Comparison of ENCODE assay signal across 13 cellular contexts in the genomic region with DNA sequence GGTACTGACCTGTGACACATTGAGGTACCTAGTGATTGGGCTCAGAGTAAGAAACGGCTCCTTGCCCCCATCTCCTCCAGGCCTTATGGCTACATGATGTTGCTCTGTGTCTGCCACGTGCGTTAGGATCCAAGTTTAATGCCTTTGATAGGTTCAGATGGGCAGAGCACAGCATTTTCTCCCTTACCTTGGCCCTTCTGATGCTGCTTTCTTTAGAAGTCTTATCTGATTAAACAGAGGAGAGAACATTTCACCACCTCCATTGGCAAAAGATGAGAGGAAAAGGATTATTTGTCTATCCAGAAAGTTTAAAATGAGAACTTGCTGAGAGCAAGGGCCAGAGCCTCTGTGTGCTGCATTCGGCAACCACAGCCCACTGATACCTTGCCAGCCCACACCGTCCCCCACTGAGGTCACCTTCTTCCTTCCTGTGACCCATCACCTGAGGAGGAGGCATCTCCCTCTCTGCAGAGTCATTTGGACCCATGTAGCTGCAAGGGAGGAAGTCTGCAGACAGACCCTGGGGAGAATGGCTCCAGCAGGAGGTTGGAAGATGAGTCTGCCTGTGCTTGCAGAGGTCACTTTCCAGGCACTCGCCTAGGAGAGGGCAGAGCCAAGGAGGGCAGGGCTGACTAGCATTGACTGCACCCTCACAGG. TPM values are rescaled to one million over a fixed set of nuclear protein-coding genes. Genes with fewer than 3 reads are reported as not detected.
DNase-seq lines count a peak whose midpoint lies in the region; ATAC-seq, FAIRE-seq and TF ChIP-seq lines count a peak whose summit lies in the region.
"Had no signal": no experiment of that assay in that cellular context is flagged by ENCODE, and none has a peak within 500 bp of the region (broad histone marks: within the 10 kb centered on the region; RNA-seq: fewer than 3 reads in every experiment).

No MANE protein-coding gene starts in this region.

- DNase-seq in activated T-cell treated with anti-CD3 and anti-CD28 coated beads, Interleukin-2, amount 50 U/mL, for 72 hours, result peak; percentile 27 to 35
- DNase-seq in activated T-cell treated with anti-CD3 and anti-CD28 coated beads, Interleukin-2, amount 50 U/mL, for 24 hours, result no peak
- DNase-seq in H1 (ENCODE audit: low read depth in 1 of 2, low spot score in 2 of 2) (no peak), upper lobe of left lung (no peak), SHP77 treated with DMSO at 0.1 percent for 48 hours (lab: John Stamatoyannopoulos, UW) (no peak), DMS114 treated with DMSO at 0.1 percent for 48 hours (lab: John Stamatoyannopoulos, UW; ENCODE audit: unreplicated experiment) (no peak), SHP77 (lab: John Stamatoyannopoulos, UW) (no peak)
- DNase-seq: central memory CD4-positive, alpha-beta T cell; DMS 273 treated with DMSO at 0.1 percent for 48 hours; stimulated activated CD4-positive, alpha-beta T cell treated with anti-CD3 and anti-CD28 coated beads, Interleukin-1b, Interleukin-23, amount 100 ng/mL, for 48 hours had no signal

- no peak overlapping the region for H3K18ac ChIP-seq in H1 (ENCODE audit: extremely low read depth, low read length)

- ATAC-seq in activated T-cell treated with anti-CD3 and anti-CD28 coated beads, Interleukin-2, amount 50 U/mL, for 72 hours (replicated peaks in 1 of 2), result peak; percentile 69 to 81
- ATAC-seq in upper lobe of left lung (ENCODE audit: low FRiP score in 2 of 2), result no peak

- no peak for FAIRE-seq in H1 (lab: Jason Lieb, UNC)

- 0 out of 2 replicates have a peak overlapping the region, but pooled peaks have one; percentile 37 for H2BK5ac ChIP-seq in H1 (ENCODE audit: low read depth, low read length)

- no peaks in the 10 kb centered on the region for H3K23me2 ChIP-seq in H1 (ENCODE audit: low read depth, low read length)

- no peak overlapping the region for H2BK20ac ChIP-seq in H1 (ENCODE audit: low read length)

- H3K36me3 ChIP-seq in H1 (ENCODE audit: control insufficient read depth in 2 of 4, insufficient read depth in 4 of 4, low read length in 3 of 4) (no peaks in the 10 kb centered on the region), upper lobe of left lung (no peaks in the 10 kb centered on the region)

- peak overlapping the region; percentile 28; the same call in 1 of the 2 replicates for H2BK12ac ChIP-seq in H1 (ENCODE audit: low read depth, low read length)

- TF ChIP-seq RAD21 in H1 (IDR thresholded peaks at IDR 0.05 in 1 of 2, conservative IDR thresholded peaks at IDR 0.05 in 1 of 2; ENCODE audit: low read depth in 2 of 2, low read length in 2 of 2), result no peak

- WGBS in H1 (ENCODE audit: extremely low coverage in 1 of 2, insufficient coverage in 1 of 2, insufficient read length in 1 of 2, insufficient replicate concordance in 2 of 2, low coverage in 1 of 2, low lambda C conversion rate in 2 of 2, missing lambda C conversion rate in 1 of 2), 2 experiments, result 95% methylated on average over 6 of the region's 6 CpGs; no CpG with 5 or more reads in 1 of the 2 experiments
- 57 to 58% methylated on average over 6 of the region's 6 CpGs for WGBS in upper lobe of left lung, 2 donors

- POLR2A ChIA-PET in H1 (lab: Charles Lee; ENCODE audit: partially characterized antibody), result interaction anchor here (1.0 to 1.6 kb wide), 3 partner anchors 10 to 50 kb away, joined by 3 to 7 read pairs (median 5); partner anchors contain the start of gene TIMM17A

- H2AFZ ChIP-seq in H1 (ENCODE audit: low read length), result no peak overlapping the region

- H3K4me3 ChIP-seq in H1 (ENCODE audit: extremely low read depth in 1 of 4, insufficient read depth in 2 of 4, low read depth in 3 of 4, low read length in 4 of 4) (no peak overlapping the region), upper lobe of left lung (no peak overlapping the region)

- no peak overlapping the region for H3K23ac ChIP-seq in H1 (ENCODE audit: insufficient read length)

- H4K5ac ChIP-seq in H1 (ENCODE audit: insufficient read length, low read depth, low read length), result no peak overlapping the region

- CTCF ChIA-PET in H1 (lab: Charles Lee; ENCODE audit: partially characterized antibody), result interaction anchor here (1.0 to 12.4 kb wide), 5 partner anchors 10 to 66 kb away, joined by 3 to 147 read pairs (median 8); partner anchors contain the start of gene LMOD1

- H3K9me3 ChIP-seq in H1 (ENCODE audit: insufficient read depth in 2 of 2, low read depth in 1 of 2, low read length in 1 of 2) (no peaks in the 10 kb centered on the region), upper lobe of left lung (no peaks in the 10 kb centered on the region)

- H3K27ac ChIP-seq in H1 (ENCODE audit: low read depth, low read length) (no peak overlapping the region), upper lobe of left lung (peak overlapping the region; percentile 25 to 61 (median 42))

- no peak overlapping the region for H3K4me2 ChIP-seq in H1 (ENCODE audit: insufficient read depth in 1 of 2, low read depth in 2 of 2, low read length in 2 of 2)

- H3K27me3 ChIP-seq in H1 (replicated peaks in 1 of 4; ENCODE audit: control insufficient read depth in 3 of 4, extremely low read depth in 1 of 4, insufficient read depth in 3 of 4, low read length in 3 of 4), result no peaks in the 10 kb centered on the region; a peak in 1 of 7 replicates
- H3K27me3 ChIP-seq in upper lobe of left lung, result no peaks in the 10 kb centered on the region

- TF ChIP-seq CTCF in H1 (IDR thresholded peaks at IDR 0.05; ENCODE audit: control extremely low read depth in 1 of 3, insufficient read depth in 1 of 3, low read depth in 1 of 3, low read length in 3 of 3), result no peak
- TF ChIP-seq CTCF in nephron (IDR thresholded peaks at IDR 0.05; ENCODE audit: unreplicated experiment in 3 of 3), result no peak
- TF ChIP-seq CTCF in upper lobe of left lung (IDR thresholded peaks at IDR 0.05), result no peak

- no peak overlapping the region for H3K56ac ChIP-seq in H1 (replicated peaks; ENCODE audit: insufficient read length, low read depth, low read length)

- no peak for TF ChIP-seq POLR2A in H1 (IDR thresholded peaks at IDR 0.05; ENCODE audit: control extremely low read depth in 1 of 2, low read depth in 2 of 2, low read length in 2 of 2)
- TF ChIP-seq POLR2A in upper lobe of left lung (IDR thresholded peaks at IDR 0.05), result no peak

- no peak overlapping the region for H2BK120ac ChIP-seq in H1 (replicated peaks; ENCODE audit: low read depth, low read length)

- no peak overlapping the region for H3K27ac Mint-ChIP-seq in activated T-cell treated with anti-CD3 and anti-CD28 coated beads, Interleukin-2, amount 50 U/mL, for 72 hours
- no peak overlapping the region for H3K27ac Mint-ChIP-seq in activated T-cell treated with anti-CD3 and anti-CD28 coated beads, Interleukin-2, amount 50 U/mL, for 24 hours
- H3K27ac Mint-ChIP-seq in nephron, result peak overlapping the region; percentile 75 to 96 (median 96)
- H3K27ac Mint-ChIP-seq: stimulated activated naive CD8-positive, alpha-beta T cell treated with anti-CD3 and anti-CD28 coated beads, Interleukin-15, Interleukin-2, amounts not matched to agents 100 ng/mL and 50 ng/mL, for 24 hours had no signal

- H3K4ac ChIP-seq in H1 (replicated peaks; ENCODE audit: insufficient read length, low read depth, low read length), result no peak overlapping the region

- H3K4me1 Mint-ChIP-seq in activated T-cell treated with anti-CD3 and anti-CD28 coated beads, Interleukin-2, amount 50 U/mL, for 72 hours (ENCODE audit: low read depth), result no peaks in the 10 kb centered on the region
- peaks cover 3% of the 10 kb centered on the region for H3K4me1 Mint-ChIP-seq in activated T-cell treated with anti-CD3 and anti-CD28 coated beads, Interleukin-2, amount 50 U/mL, for 24 hours (ENCODE audit: low read depth)
- H3K4me1 Mint-ChIP-seq in nephron, result peaks cover 32% of the 10 kb centered on the region

- no peaks in the 10 kb centered on the region for H3K36me3 Mint-ChIP-seq in activated T-cell treated with anti-CD3 and anti-CD28 coated beads, Interleukin-2, amount 50 U/mL, for 72 hours (ENCODE audit: insufficient read depth in 2 of 2)
- H3K36me3 Mint-ChIP-seq in activated T-cell treated with anti-CD3 and anti-CD28 coated beads, Interleukin-2, amount 50 U/mL, for 24 hours (ENCODE audit: low read depth), result no peaks in the 10 kb centered on the region
- H3K36me3 Mint-ChIP-seq in nephron (ENCODE audit: low read depth), result peaks cover 4% of the 10 kb centered on the region

- no peak overlapping the region for H3K4me3 Mint-ChIP-seq in activated T-cell treated with anti-CD3 and anti-CD28 coated beads, Interleukin-2, amount 50 U/mL, for 72 hours
- H3K4me3 Mint-ChIP-seq in activated T-cell treated with anti-CD3 and anti-CD28 coated beads, Interleukin-2, amount 50 U/mL, for 24 hours, result no peak overlapping the region
- H3K4me3 Mint-ChIP-seq in nephron, result no peak overlapping the region
- H3K4me3 Mint-ChIP-seq: neural crest cell; stimulated activated naive CD8-positive, alpha-beta T cell treated with anti-CD3 and anti-CD28 coated beads, Interleukin-15, Interleukin-2, amounts not matched to agents 100 ng/mL and 50 ng/mL, for 24 hours had no signal

- no peak overlapping the region for H3K9ac ChIP-seq in H1 (replicated peaks in 1 of 4; ENCODE audit: extremely low read depth in 1 of 4, low read depth in 3 of 4, low read length in 3 of 4)

- no peak overlapping the region for H3K14ac ChIP-seq in H1 (ENCODE audit: insufficient read length)

- H2AK5ac ChIP-seq in H1 (ENCODE audit: low read depth, low read length), result no peak overlapping the region

- no peak for TF ChIP-seq EP300 in H1 (IDR thresholded peaks at IDR 0.05; ENCODE audit: borderline replicate concordance in 1 of 2, low read depth in 2 of 2, low read length in 2 of 2)
- TF ChIP-seq EP300 in upper lobe of left lung (IDR thresholded peaks at IDR 0.05), result no peak

- H2BK15ac ChIP-seq in H1 (ENCODE audit: low read length), result 0 out of 2 replicates have a peak overlapping the region, but pooled peaks have one; percentile 14

- no peaks in the 10 kb centered on the region for H4K20me1 ChIP-seq in H1 (replicated peaks in 1 of 2; ENCODE audit: control insufficient read depth in 1 of 2, insufficient read depth in 2 of 2, low read length in 2 of 2)

- H4K8ac ChIP-seq in H1 (ENCODE audit: extremely low read depth, insufficient read depth, low read length), result no peak overlapping the region

- no peak overlapping the region for H4K91ac ChIP-seq in H1 (replicated peaks; ENCODE audit: insufficient read length, low read length)

- H3K27me3 Mint-ChIP-seq in activated T-cell treated with anti-CD3 and anti-CD28 coated beads, Interleukin-2, amount 50 U/mL, for 72 hours (ENCODE audit: low read depth), result no peaks in the 10 kb centered on the region
- no peaks in the 10 kb centered on the region for H3K27me3 Mint-ChIP-seq in activated T-cell treated with anti-CD3 and anti-CD28 coated beads, Interleukin-2, amount 50 U/mL, for 24 hours
- H3K27me3 Mint-ChIP-seq in nephron (ENCODE audit: low read depth), result peaks cover 10% of the 10 kb centered on the region
- H3K27me3 Mint-ChIP-seq: stimulated activated naive CD8-positive, alpha-beta T cell treated with anti-CD3 and anti-CD28 coated beads, Interleukin-15, Interleukin-2, amounts not matched to agents 100 ng/mL and 50 ng/mL, for 24 hours had no signal

- H3K79me1 ChIP-seq in H1 (ENCODE audit: low read depth, low read length), result no peaks in the 10 kb centered on the region

- H3K79me2 ChIP-seq in H1 (ENCODE audit: control insufficient read depth in 1 of 2, insufficient read depth in 2 of 2, low read length in 2 of 2), result no peaks in the 10 kb centered on the region

- no peaks in the 10 kb centered on the region for H3K9me3 Mint-ChIP-seq in activated T-cell treated with anti-CD3 and anti-CD28 coated beads, Interleukin-2, amount 50 U/mL, for 72 hours
- no peaks in the 10 kb centered on the region for H3K9me3 Mint-ChIP-seq in activated T-cell treated with anti-CD3 and anti-CD28 coated beads, Interleukin-2, amount 50 U/mL, for 24 hours
- no peaks in the 10 kb centered on the region for H3K9me3 Mint-ChIP-seq in nephron
- H3K9me3 Mint-ChIP-seq: neural crest cell; stimulated activated naive CD8-positive, alpha-beta T cell treated with anti-CD3 and anti-CD28 coated beads, Interleukin-15, Interleukin-2, amounts not matched to agents 100 ng/mL and 50 ng/mL, for 24 hours had no signal

- H3K4me1 ChIP-seq in H1 (replicated peaks in 1 of 4; ENCODE audit: control insufficient read depth in 3 of 4, insufficient read depth in 4 of 4, low read length in 3 of 4), result no peaks in the 10 kb centered on the region
- peaks cover 0 to 7% (median 0%) of the 10 kb centered on the region in 4 donors for H3K4me1 ChIP-seq in upper lobe of left lung

RNA-seq across cellular contexts. Expression of gene SHISA4, which starts 16.7 kb away (rescaled TPM):
- total RNA-seq in activated T-cell treated with anti-CD3 and anti-CD28 coated beads, Interleukin-2, amount 50 U/mL, for 72 hours, result under 1 TPM; 0.94 to 0.97 TPM
- 7.8 and 9.0 TPM in 2 replicates for total RNA-seq in H1 (2021; fragmentation: NEBNext Ultra II Directional; extraction: Animal tissue kit (Norgen Biotek cat#: 25700))
- 28.9 and 36.0 TPM in 2 replicates for polyA plus RNA-seq in H1 (2011; rRNA removed)
- polyA plus RNA-seq in H1 (2011; cell fraction: cytosol; rRNA removed), result 17.8 TPM
- 22.1 TPM for polyA plus RNA-seq in H1 (2011; cell fraction: nucleus; rRNA removed)
- polyA plus RNA-seq in H1 (2012, experiment 1 of 2), result 5.1 to 13.0 TPM (median 12.0 TPM) in 4 replicates
- 15.8 TPM for polyA plus RNA-seq in H1 (2012, experiment 2 of 2)
- polyA plus RNA-seq in H1 (2013, experiment 1 of 2), result 8.7 TPM
- 9.9 TPM for polyA plus RNA-seq in H1 (2013, experiment 2 of 2)
- polyA minus RNA-seq in H1 (2011; rRNA and poly(A)+ RNA removed), result 7.3 and 7.7 TPM in 2 replicates
- polyA minus RNA-seq in H1 (2011; cell fraction: cytosol; rRNA and poly(A)+ RNA removed), result 5.1 TPM
- 2.7 TPM for polyA minus RNA-seq in H1 (2011; cell fraction: nucleus; rRNA and poly(A)+ RNA removed)
- 10 to 100 TPM in 5 of 6 donors, 1 to 10 TPM in 1; 4.6 to 20.9 (median 11.8) TPM for total RNA-seq in upper lobe of left lung

RNA-seq across cellular contexts. Expression of gene LMOD1, which starts 41.0 kb away (rescaled TPM):
- total RNA-seq in activated T-cell treated with anti-CD3 and anti-CD28 coated beads, Interleukin-2, amount 50 U/mL, for 72 hours, result not detected
- total RNA-seq in H1 (2021; fragmentation: NEBNext Ultra II Directional; extraction: Animal tissue kit (Norgen Biotek cat#: 25700)), result 0.82 and 1.4 TPM in 2 replicates
- 0.77 and 1.3 TPM in 2 replicates for polyA plus RNA-seq in H1 (2011; rRNA removed)
- polyA plus RNA-seq in H1 (2011; cell fraction: cytosol; rRNA removed), result 1.4 TPM
- polyA plus RNA-seq in H1 (2011; cell fraction: nucleus; rRNA removed), result 2.4 TPM
- polyA plus RNA-seq in H1 (2012, experiment 1 of 2), result 1.6 to 1.8 TPM (median 1.6 TPM) in 4 replicates
- polyA plus RNA-seq in H1 (2012, experiment 2 of 2), result 0.73 TPM
- 0.77 TPM for polyA plus RNA-seq in H1 (2013, experiment 1 of 2)
- 0.61 TPM for polyA plus RNA-seq in H1 (2013, experiment 2 of 2)
- 2.2 and 3.1 TPM in 2 replicates for polyA minus RNA-seq in H1 (2011; rRNA and poly(A)+ RNA removed)
- 0.73 TPM for polyA minus RNA-seq in H1 (2011; cell fraction: cytosol; rRNA and poly(A)+ RNA removed)
- 2.1 TPM for polyA minus RNA-seq in H1 (2011; cell fraction: nucleus; rRNA and poly(A)+ RNA removed)
- total RNA-seq in upper lobe of left lung, result 10 to 100 TPM; 16.6 to 28.1 (median 22.9) TPM

RNA-seq across cellular contexts. Expression of gene TIMM17A, which starts 49.9 kb away (rescaled TPM):
- 10 to 100 TPM; 34.4 to 40.1 TPM for total RNA-seq in activated T-cell treated with anti-CD3 and anti-CD28 coated beads, Interleukin-2, amount 50 U/mL, for 72 hours
- total RNA-seq in H1 (2021; fragmentation: NEBNext Ultra II Directional; extraction: Animal tissue kit (Norgen Biotek cat#: 25700)), result 54.3 and 57.1 TPM in 2 replicates
- polyA plus RNA-seq in H1 (2011; rRNA removed), result 15.9 and 30.3 TPM in 2 replicates
- 35.4 TPM for polyA plus RNA-seq in H1 (2011; cell fraction: cytosol; rRNA removed)
- polyA plus RNA-seq in H1 (2011; cell fraction: nucleus; rRNA removed), result 14.3 TPM
- polyA plus RNA-seq in H1 (2012, experiment 1 of 2), result 37.6 to 47.3 TPM (median 42.5 TPM) in 4 replicates
- polyA plus RNA-seq in H1 (2012, experiment 2 of 2), result 7.9 TPM
- 30.7 TPM for polyA plus RNA-seq in H1 (2013, experiment 1 of 2)
- 32.7 TPM for polyA plus RNA-seq in H1 (2013, experiment 2 of 2)
- 19.5 and 29.5 TPM in 2 replicates for polyA minus RNA-seq in H1 (2011; rRNA and poly(A)+ RNA removed)
- 11.4 TPM for polyA minus RNA-seq in H1 (2011; cell fraction: cytosol; rRNA and poly(A)+ RNA removed)
- 17.0 TPM for polyA minus RNA-seq in H1 (2011; cell fraction: nucleus; rRNA and poly(A)+ RNA removed)
- total RNA-seq in upper lobe of left lung, result 10 to 100 TPM; 11.7 to 38.9 (median 23.2) TPM

Comparison
In these comparisons a context has a peak if more than half of its experiments do, and no peak if none do; other contexts are left out.
1. DNase-seq: peak in activated T-cell treated with anti-CD3 and anti-CD28 coated beads, Interleukin-2, amount 50 U/mL, for 72 hours (2 of 2); none in activated T-cell treated with anti-CD3 and anti-CD28 coated beads, Interleukin-2, amount 50 U/mL, for 24 hours (single experiment), H1 (0 of 2), upper lobe of left lung (0 of 2), SHP77 treated with DMSO at 0.1 percent for 48 hours (single experiment), DMS114 treated with DMSO at 0.1 percent for 48 hours (single experiment) and SHP77 (0 of 2).
2. ATAC-seq: peak in activated T-cell treated with anti-CD3 and anti-CD28 coated beads, Interleukin-2, amount 50 U/mL, for 72 hours (2 of 2); none in upper lobe of left lung (0 of 2).
3. H3K27ac Mint-ChIP-seq: peak in nephron (3 of 3); none in activated T-cell treated with anti-CD3 and anti-CD28 coated beads, Interleukin-2, amount 50 U/mL, for 72 hours (single experiment) and activated T-cell treated with anti-CD3 and anti-CD28 coated beads, Interleukin-2, amount 50 U/mL, for 24 hours (single experiment).